In the genomic region with DNA sequence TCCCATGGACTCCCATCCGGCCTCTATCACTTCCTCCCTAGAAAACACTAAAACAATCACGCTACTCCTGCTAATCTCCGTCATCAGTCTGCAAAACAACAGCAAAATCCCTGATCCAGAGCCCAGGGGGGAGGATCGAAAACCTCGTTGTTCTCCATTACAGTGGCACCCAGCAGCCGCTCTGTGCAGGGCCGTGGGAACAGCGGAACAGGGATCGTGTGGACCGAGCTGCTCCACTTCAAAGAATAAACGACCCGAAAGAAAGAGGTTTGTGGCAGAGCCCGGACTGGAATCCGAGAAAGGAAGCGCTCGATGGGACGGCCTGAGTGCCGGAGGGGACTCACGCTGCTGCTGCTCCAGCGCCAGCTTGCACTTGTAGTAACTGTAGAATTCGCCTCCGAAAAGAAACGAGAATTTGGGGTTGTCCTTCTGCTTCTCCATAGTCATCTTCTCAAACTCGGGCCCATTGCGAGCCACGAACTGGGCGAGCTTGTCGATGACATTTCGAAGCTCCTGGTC, we compare ENCODE assay signal across 6 cellular contexts. TPM values are rescaled to one million over a fixed set of nuclear protein-coding genes. Genes with fewer than 3 reads are reported as not detected.
DNase-seq lines count a peak whose midpoint lies in the region; ATAC-seq, FAIRE-seq and TF ChIP-seq lines count a peak whose summit lies in the region.

No MANE protein-coding gene starts in this region.

- H3K4me2 ChIP-seq in GM23248 (ENCODE audit: unreplicated experiment) (peak overlapping the region; percentile 99), hepatocyte (peak overlapping the region; percentile 96)

- H2AFZ ChIP-seq in GM23248 (peak overlapping the region; percentile 89), hepatocyte (peak overlapping the region; percentile 41)

- no peaks in the 10 kb centered on the region for H3K27me3 ChIP-seq in GM23248 (replicated peaks; ENCODE audit: insufficient read depth)
- no peaks in the 10 kb centered on the region for H3K27me3 ChIP-seq in SJCRH30
- no peaks in the 10 kb centered on the region for H3K27me3 ChIP-seq in hepatocyte
- H3K27me3 ChIP-seq in uterus, result no peaks in the 10 kb centered on the region

- 1 to 2% methylated on average over 27 to 29 of the region's 29 CpGs for WGBS in GM23248 (ENCODE audit: low coverage in 1 of 2, low lambda C conversion rate in 2 of 2, missing lambda C conversion rate in 2 of 2), 2 experiments
- 2% methylated on average over 29 of the region's 29 CpGs for WGBS in hepatocyte (ENCODE audit: low lambda C conversion rate, missing lambda C conversion rate)

- ATAC-seq in GM18858 (IDR thresholded peaks at IDR 0.05; ENCODE audit: unreplicated experiment), result no peak

- H3K9me3 ChIP-seq in GM23248 (ENCODE audit: low read depth) (no peaks in the 10 kb centered on the region), SJCRH30 (replicated peaks) (no peaks in the 10 kb centered on the region), hepatocyte (ENCODE audit: low read depth) (no peaks in the 10 kb centered on the region), uterus (no peaks in the 10 kb centered on the region)

- H3K9ac ChIP-seq in GM23248, result peak overlapping the region; percentile 95

- peaks cover 7% of the 10 kb centered on the region for H3F3A ChIP-seq in GM23248 (ENCODE audit: insufficient read depth)

- H3K36me3 ChIP-seq in GM23248 (ENCODE audit: low read depth) (no peaks in the 10 kb centered on the region; the same call in 1 of the 2 replicates), SJCRH30 (peaks cover 39% of the 10 kb centered on the region), hepatocyte (replicated peaks; ENCODE audit: insufficient read depth, low read depth) (no peaks in the 10 kb centered on the region), uterus (no peaks in the 10 kb centered on the region)

- TF ChIP-seq CTCF in hepatocyte (IDR thresholded peaks at IDR 0.05; ENCODE audit: poor library complexity) (no peak), uterus (IDR thresholded peaks at IDR 0.05) (no peak)

- TF ChIP-seq POLR2A in uterus (IDR thresholded peaks at IDR 0.05) (no peak), H54 (IDR thresholded peaks at IDR 0.05; ENCODE audit: low read depth, low read length) (no peak)

- H3K4me3 ChIP-seq in GM23248 (peak overlapping the region; percentile 97), SJCRH30 (peak overlapping the region; percentile 96), hepatocyte (peak overlapping the region; percentile 83), uterus (peak overlapping the region; percentile 88 to 98)

- no peaks in the 10 kb centered on the region for H3K9me2 ChIP-seq in GM23248 (ENCODE audit: insufficient read depth)
- H3K9me2 ChIP-seq in hepatocyte (replicated peaks; ENCODE audit: insufficient read depth), result no peaks in the 10 kb centered on the region

- 0 out of 2 replicates have a peak, but pooled peaks cover 4% of the 10 kb centered on the region for H4K20me1 ChIP-seq in GM23248 (ENCODE audit: insufficient read depth)
- peaks cover 25% of the 10 kb centered on the region for H4K20me1 ChIP-seq in hepatocyte (ENCODE audit: insufficient read depth, poor library complexity, severe bottlenecking)

- peak overlapping the region; percentile 71 for H3K27ac ChIP-seq in GM23248
- H3K27ac ChIP-seq in SJCRH30, result peak overlapping the region; percentile 82
- H3K27ac ChIP-seq in hepatocyte, result peak overlapping the region; percentile 90
- peak overlapping the region; percentile 77 to 86 for H3K27ac ChIP-seq in uterus

- no peak for FAIRE-seq in H54 (lab: Jason Lieb, UNC)

- peak; percentile 58 for DNase-seq in GM23248
- peak in 1 of 2 experiments; percentile 26 for DNase-seq in SJCRH30
- DNase-seq in hepatocyte (ENCODE audit: low spot score), result peak; percentile 37
- no peak for DNase-seq in uterus
- DNase-seq in H54 (ENCODE audit: insufficient read length, low spot score), result no peak

- intact Hi-C loops in uterus (cut with DNase I; ENCODE audit: low total_unique reads), result no loop called here

- in situ Hi-C loops in GM23248 (cut with MboI), result no loop called here

- H3K79me2 ChIP-seq in GM23248 (ENCODE audit: insufficient read depth), result peaks cover 91% of the 10 kb centered on the region
- peaks cover 78% of the 10 kb centered on the region for H3K79me2 ChIP-seq in hepatocyte

- peaks cover 16% of the 10 kb centered on the region for H3K4me1 ChIP-seq in GM23248 (ENCODE audit: insufficient read depth)
- H3K4me1 ChIP-seq in SJCRH30, result no peaks in the 10 kb centered on the region
- H3K4me1 ChIP-seq in hepatocyte (ENCODE audit: insufficient read depth), result peaks cover 14% of the 10 kb centered on the region
- H3K4me1 ChIP-seq in uterus, result peaks cover 14 to 18% of the 10 kb centered on the region in 2 donors

RNA-seq across cellular contexts. Expression of gene CHERP, which starts 0.7 kb away (rescaled TPM):
- total RNA-seq in GM23248 (2014; rRNA removed; shearing (Covaris generic)), result 1.4 and 2.9 TPM in 2 replicates
- 16.8 and 20.5 TPM in 2 replicates for polyA plus RNA-seq in GM23248 (2016; fragmentation: Nextera tagmentation; extraction: Ambion mirVana)
- 21.1 and 23.0 TPM in 2 replicates for total RNA-seq in SJCRH30 (2014; rRNA removed; shearing (Covaris generic))
- 6.1 and 7.8 TPM in 2 replicates for total RNA-seq in hepatocyte
- 38.7 and 40.2 TPM in 2 replicates for polyA plus RNA-seq in hepatocyte
- 10 to 100 TPM in 1 of 4 donors, 1 to 10 TPM in 3; 1.8 to 47.9 (median 7.8) TPM for total RNA-seq in uterus

RNA-seq across cellular contexts. Expression of gene SLC35E1, which starts 30.6 kb away (rescaled TPM):
- total RNA-seq in GM23248 (2014; rRNA removed; shearing (Covaris generic)), result 39.7 and 43.2 TPM in 2 replicates
- 35.7 and 38.8 TPM in 2 replicates for polyA plus RNA-seq in GM23248 (2016; fragmentation: Nextera tagmentation; extraction: Ambion mirVana)
- total RNA-seq in SJCRH30 (2014; rRNA removed; shearing (Covaris generic)), result 40.8 and 40.9 TPM in 2 replicates
- 32.0 and 38.3 TPM in 2 replicates for total RNA-seq in hepatocyte
- polyA plus RNA-seq in hepatocyte, result 33.0 and 33.3 TPM in 2 replicates
- total RNA-seq in uterus, result 10 to 100 TPM; 10.2 to 39.8 (median 19.8) TPM

RNA-seq across cellular contexts. Expression of gene C19orf44, which starts 45.4 kb away (rescaled TPM):
- 4.2 and 5.1 TPM in 2 replicates for total RNA-seq in GM23248 (2014; rRNA removed; shearing (Covaris generic))
- 2.4 and 3.5 TPM in 2 replicates for polyA plus RNA-seq in GM23248 (2016; fragmentation: Nextera tagmentation; extraction: Ambion mirVana)
- total RNA-seq in SJCRH30 (2014; rRNA removed; shearing (Covaris generic)), result 4.7 and 5.3 TPM in 2 replicates
- total RNA-seq in hepatocyte, result 2.2 and 3.0 TPM in 2 replicates
- 2.5 and 2.9 TPM in 2 replicates for polyA plus RNA-seq in hepatocyte
- total RNA-seq in uterus, result 10 to 100 TPM in 1 of 4 donors, 1 to 10 TPM in 2, under 1 TPM in 1; 0.26 to 11.9 (median 7.5) TPM

RNA-seq across cellular contexts. Expression of gene CALR3, which starts 45.6 kb away (rescaled TPM):
- not detected in 2 replicates for total RNA-seq in GM23248 (2014; rRNA removed; shearing (Covaris generic))
- not detected in 2 replicates for polyA plus RNA-seq in GM23248 (2016; fragmentation: Nextera tagmentation; extraction: Ambion mirVana)
- total RNA-seq in SJCRH30 (2014; rRNA removed; shearing (Covaris generic)), result not detected in 2 replicates
- total RNA-seq in hepatocyte, result not detected in 2 replicates
- polyA plus RNA-seq in hepatocyte, result not detected in 2 replicates
- not detected for total RNA-seq in uterus

Comparison
In these comparisons a context has a peak if more than half of its experiments do, and no peak if none do; other contexts are left out.
1. DNase-seq: peak in GM23248 (single experiment) and hepatocyte (single experiment); none in uterus (0 of 2) and H54 (single experiment).
2. Peak in every context shown above with its lines, with median percentiles within 50 percentile points of each other: H3K27ac ChIP-seq and H3K4me3 ChIP-seq.